ENCODE assay signal across 19 cellular contexts in the genomic region with DNA sequence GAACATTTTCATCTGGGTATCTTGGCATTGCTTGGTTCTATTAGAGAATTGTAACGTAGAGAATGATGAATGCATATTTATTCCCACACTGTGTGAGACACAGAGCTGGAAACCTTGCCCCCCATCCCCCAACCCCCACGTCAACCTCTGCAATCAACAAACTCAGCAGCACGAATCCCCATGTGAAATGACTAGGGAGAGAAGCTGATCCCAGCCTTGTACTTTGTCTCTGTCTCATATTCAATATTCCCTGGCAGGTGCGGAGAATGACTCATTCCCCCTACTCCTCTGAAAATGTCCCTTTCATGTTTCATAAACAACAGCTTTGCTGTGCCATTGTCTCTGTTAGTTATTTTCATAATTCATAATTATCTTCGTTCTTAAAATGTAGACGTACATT.
"Had no signal": no experiment of that assay in that cellular context is flagged by ENCODE, and none has a peak within 500 bp of the region (broad histone marks: within the 10 kb centered on the region; RNA-seq: fewer than 3 reads in every experiment).

No MANE protein-coding gene starts in this region.

- H3K27ac Mint-ChIP-seq: activated CD4-positive, alpha-beta T cell treated with anti-CD3 and anti-CD28 coated beads, Interleukin-2, amount 10 ng/mL, durations not matched to agents 7 days and 5 days; activated CD8-positive, alpha-beta T cell treated with anti-CD3 and anti-CD28 coated beads, Interleukin-2, amount 10 ng/mL, durations not matched to agents 7 days and 5 days; activated naive CD4-positive, alpha-beta T cell treated with anti-CD3 and anti-CD28 coated beads, Interleukin-2, amount 10 ng/mL, durations not matched to agents 7 days and 5 days; activated naive CD8-positive, alpha-beta T cell treated with anti-CD3 and anti-CD28 coated beads, Interleukin-2, amount 50 U/mL, for 24 hours; nephron progenitor cell; stimulated activated memory B cell treated with anti-CD40 and anti-IgM and Interleukin-4, amounts not matched to agents 10 μg/mL and 1 μg/mL and 100 μg/mL, for 72 hours had no signal

- H3K27ac ChIP-seq: brain microvascular endothelial cell, colonic mucosa, sigmoid colon, spleen, thoracic aorta, upper lobe of left lung had no signal

- H3K4me1 Mint-ChIP-seq: nephron progenitor cell; stimulated activated memory B cell treated with anti-CD40 and anti-IgM and Interleukin-4, amounts not matched to agents 10 μg/mL and 1 μg/mL and 100 μg/mL, for 72 hours had no signal

- DNase-seq: activated CD4-positive, alpha-beta T cell treated with anti-CD3 and anti-CD28 coated beads, Interleukin-2, amount 10 ng/mL, durations not matched to agents 7 days and 5 days; activated CD8-positive, alpha-beta T cell treated with anti-CD3 and anti-CD28 coated beads, Interleukin-2, amount 10 ng/mL, durations not matched to agents 7 days and 5 days; activated effector memory CD4-positive, alpha-beta T cell treated with Interleukin-2 at 50 U/mL for 16 hours; activated naive CD4-positive, alpha-beta T cell treated with anti-CD3 and anti-CD28 coated beads, Interleukin-2, amount 10 ng/mL, durations not matched to agents 7 days and 5 days; activated naive CD8-positive, alpha-beta T cell treated with anti-CD3 and anti-CD28 coated beads, Interleukin-2, amount 50 U/mL, for 24 hours; activated T-cell treated with anti-CD3 and anti-CD28 coated beads, Interleukin-2, amount 50 U/mL, for 48 hours; brain microvascular endothelial cell; colonic mucosa; foreskin melanocyte; nephron progenitor cell; sigmoid colon; spleen; stimulated activated CD4-positive, alpha-beta T cell treated with anti-CD3 and anti-CD28 coated beads, Interleukin-4, amount 100 ng/mL, for 4 hours; T1000; upper lobe of left lung had no signal

- H3K27me3 ChIP-seq: brain microvascular endothelial cell, colonic mucosa, sigmoid colon, spleen, upper lobe of left lung had no signal

- ATAC-seq: activated CD4-positive, CD25-positive, alpha-beta regulatory T cell treated with anti-CD3 and anti-CD28 coated beads, Interleukin-2, amount 50 U/mL, for 24 hours; activated CD8-positive, alpha-beta T cell treated with anti-CD3 and anti-CD28 coated beads, Interleukin-2, amount 10 ng/mL, durations not matched to agents 7 days and 5 days; activated naive CD8-positive, alpha-beta T cell treated with anti-CD3 and anti-CD28 coated beads, Interleukin-2, amount 50 U/mL, for 24 hours; stimulated activated memory B cell treated with anti-CD40 and anti-IgM and Interleukin-4, amounts not matched to agents 10 μg/mL and 1 μg/mL and 100 μg/mL, for 72 hours had no signal

- H3K36me3 ChIP-seq: brain microvascular endothelial cell, colonic mucosa, sigmoid colon, spleen, thoracic aorta, upper lobe of left lung had no signal

- H3K4me3 ChIP-seq: colonic mucosa, sigmoid colon, spleen, thoracic aorta, upper lobe of left lung had no signal

- H3K9me3 ChIP-seq: colonic mucosa had no signal

- H3K36me3 Mint-ChIP-seq: activated naive CD4-positive, alpha-beta T cell treated with anti-CD3 and anti-CD28 coated beads, Interleukin-2, amount 10 ng/mL, durations not matched to agents 7 days and 5 days had no signal

- H3K4me1 ChIP-seq: colonic mucosa, sigmoid colon, spleen, upper lobe of left lung had no signal

- H3K4me3 Mint-ChIP-seq: activated CD4-positive, alpha-beta T cell treated with anti-CD3 and anti-CD28 coated beads, Interleukin-2, amount 10 ng/mL, durations not matched to agents 7 days and 5 days; activated CD8-positive, alpha-beta T cell treated with anti-CD3 and anti-CD28 coated beads, Interleukin-2, amount 10 ng/mL, durations not matched to agents 7 days and 5 days; activated naive CD4-positive, alpha-beta T cell treated with anti-CD3 and anti-CD28 coated beads, Interleukin-2, amount 10 ng/mL, durations not matched to agents 7 days and 5 days; activated naive CD8-positive, alpha-beta T cell treated with anti-CD3 and anti-CD28 coated beads, Interleukin-2, amount 50 U/mL, for 24 hours; central memory CD8-positive, alpha-beta T cell; nephron progenitor cell; stimulated activated memory B cell treated with anti-CD40 and anti-IgM and Interleukin-4, amounts not matched to agents 10 μg/mL and 1 μg/mL and 100 μg/mL, for 72 hours had no signal

- H3K27me3 Mint-ChIP-seq: activated CD4-positive, alpha-beta T cell treated with anti-CD3 and anti-CD28 coated beads, Interleukin-2, amount 10 ng/mL, durations not matched to agents 7 days and 5 days; activated naive CD4-positive, alpha-beta T cell treated with anti-CD3 and anti-CD28 coated beads, Interleukin-2, amount 10 ng/mL, durations not matched to agents 7 days and 5 days; activated naive CD8-positive, alpha-beta T cell treated with anti-CD3 and anti-CD28 coated beads, Interleukin-2, amount 50 U/mL, for 24 hours; central memory CD8-positive, alpha-beta T cell; stimulated activated memory B cell treated with anti-CD40 and anti-IgM and Interleukin-4, amounts not matched to agents 10 μg/mL and 1 μg/mL and 100 μg/mL, for 72 hours had no signal
